10 cellular contexts compared by ENCODE assay signal in genomic region chr6:137870286-137870685, GRCh38. TPM values are rescaled to one million over a fixed set of nuclear protein-coding genes. Genes with fewer than 3 reads are reported as not detected.
DNase-seq lines count a peak whose midpoint lies in the region; ATAC-seq and TF ChIP-seq lines count a peak whose summit lies in the region.
"Had no signal": no experiment of that assay in that cellular context is flagged by ENCODE, and none has a peak within 500 bp of the region (broad histone marks: within the 10 kb centered on the region; RNA-seq: fewer than 3 reads in every experiment).

No MANE protein-coding gene starts in this region.

- POLR2A ChIA-PET in activated CD8-positive, alpha-beta T cell treated with anti-CD3 and anti-CD28 coated beads for 36 hours (lab: Charles Lee): interaction anchor here (0.7 to 7.0 kb wide), 23 partner anchors 11 to 171 kb away, joined by 3 to 44 read pairs (median 7); no protein-coding TSS in a partner anchor

- in situ Hi-C loops in GM23248 (cut with MboI): no loop called here

- peaks cover 38% of the 10 kb centered on the region for H3F3A ChIP-seq in GM23248 (ENCODE audit: insufficient read depth)
- no peaks in the 10 kb centered on the region for H3F3A ChIP-seq in smooth muscle cell (ENCODE audit: low read depth)

- H3K27me3 ChIP-seq in GM23248 (replicated peaks; ENCODE audit: insufficient read depth): no peaks in the 10 kb centered on the region
- H3K27me3 ChIP-seq in smooth muscle cell (ENCODE audit: low read depth): no peaks in the 10 kb centered on the region

- H3K4me1 Mint-ChIP-seq in activated CD8-positive, alpha-beta T cell treated with anti-CD3 and anti-CD28 coated beads for 36 hours (ENCODE audit: low read depth): peaks cover 34% of the 10 kb centered on the region

- no peaks in the 10 kb centered on the region for H4K20me1 ChIP-seq in GM23248 (ENCODE audit: insufficient read depth)
- H4K20me1 ChIP-seq in smooth muscle cell (ENCODE audit: low read depth): peaks cover 68% of the 10 kb centered on the region

- H3K27ac ChIP-seq in GM23248 (no peak overlapping the region), smooth muscle cell (ENCODE audit: low read depth) (no peak overlapping the region)

- H3K36me3 Mint-ChIP-seq in activated CD8-positive, alpha-beta T cell treated with anti-CD3 and anti-CD28 coated beads for 36 hours (ENCODE audit: low read depth): peaks cover 84% of the 10 kb centered on the region

- H3K27me3 Mint-ChIP-seq in activated CD8-positive, alpha-beta T cell treated with anti-CD3 and anti-CD28 coated beads for 36 hours: no peaks in the 10 kb centered on the region

- TF ChIP-seq CTCF in activated CD8-positive, alpha-beta T cell treated with anti-CD3 and anti-CD28 coated beads for 36 hours (IDR thresholded peaks at IDR 0.05): no peak
- TF ChIP-seq CTCF in fibroblast of villous mesenchyme (IDR thresholded peaks at IDR 0.05; ENCODE audit: insufficient read depth, low read depth, low read length) (no peak), smooth muscle cell (IDR thresholded peaks at IDR 0.05; ENCODE audit: borderline replicate concordance, insufficient read depth, poor library complexity, severe bottlenecking) (no peak)

- H3K9me3 ChIP-seq in GM23248 (ENCODE audit: low read depth): no peaks in the 10 kb centered on the region
- no peaks in the 10 kb centered on the region for H3K9me3 ChIP-seq in smooth muscle cell (replicated peaks; ENCODE audit: low read depth)

- H3K36me3 ChIP-seq in GM23248 (ENCODE audit: low read depth) (no peaks in the 10 kb centered on the region), smooth muscle cell (ENCODE audit: low read depth) (peaks cover 3% of the 10 kb centered on the region)

- no peaks in the 10 kb centered on the region for H3K9me2 ChIP-seq in GM23248 (ENCODE audit: insufficient read depth)

- peak overlapping the region; percentile 98 for H3K4me3 Mint-ChIP-seq in activated CD8-positive, alpha-beta T cell treated with anti-CD3 and anti-CD28 coated beads for 36 hours

- H3K79me2 ChIP-seq in GM23248 (ENCODE audit: insufficient read depth) (peaks cover 42% of the 10 kb centered on the region), smooth muscle cell (ENCODE audit: low read depth) (peaks cover 44% of the 10 kb centered on the region)

- no peak overlapping the region for H3K9ac ChIP-seq in GM23248
- H3K9ac ChIP-seq in smooth muscle cell (ENCODE audit: low read depth): no peak overlapping the region

- CTCF ChIA-PET in activated CD8-positive, alpha-beta T cell treated with anti-CD3 and anti-CD28 coated beads for 36 hours (lab: Charles Lee): interaction anchor here (0.6 to 11.1 kb wide), 33 partner anchors 12 to 239 kb away, joined by 3 to 360 read pairs (median 14); no protein-coding TSS in a partner anchor

- intact Hi-C loops in activated CD8-positive, alpha-beta T cell treated with anti-CD3 and anti-CD28 coated beads for 36 hours (cut with micrococcal nuclease): loop anchor here (1.0 to 2.0 kb wide), 2 partner anchors 70 to 105 kb away; no protein-coding TSS in a partner anchor

- H3K4me3 ChIP-seq in GM23248 (no peak overlapping the region), fibroblast of villous mesenchyme (ENCODE audit: low read depth, low read length) (peak overlapping the region; percentile 17), smooth muscle cell (peak overlapping the region; percentile 79)

- ATAC-seq in activated CD8-positive, alpha-beta T cell treated with anti-CD3 and anti-CD28 coated beads for 36 hours: no peak

- H2AFZ ChIP-seq in GM23248: no peak overlapping the region
- H2AFZ ChIP-seq in smooth muscle cell (ENCODE audit: low read depth): no peak overlapping the region

- peak overlapping the region; percentile 95 for H3K27ac Mint-ChIP-seq in activated CD8-positive, alpha-beta T cell treated with anti-CD3 and anti-CD28 coated beads for 36 hours

- H3K4me1 ChIP-seq in GM23248 (ENCODE audit: insufficient read depth): peaks cover 53% of the 10 kb centered on the region
- peaks cover 48% of the 10 kb centered on the region for H3K4me1 ChIP-seq in smooth muscle cell (ENCODE audit: low read depth)

- no peak for DNase-seq in GM23248
- no peak for DNase-seq in activated CD8-positive, alpha-beta T cell treated with anti-CD3 and anti-CD28 coated beads for 36 hours
- no peak for DNase-seq in fibroblast of villous mesenchyme (ENCODE audit: low read depth)
- DNase-seq in smooth muscle cell (lab: John Stamatoyannopoulos, UW; ENCODE audit: unreplicated experiment): no peak
- DNase-seq in NCI-H2029 (lab: John Stamatoyannopoulos, UW): no peak
- DNase-seq in OCI-M2 (lab: John Stamatoyannopoulos, UW; ENCODE audit: unreplicated experiment): no peak
- DNase-seq in NCI-H1417 treated with DMSO at 0.1 percent for 48 hours (lab: John Stamatoyannopoulos, UW): no peak
- DNase-seq in activated CD8-positive, alpha-beta memory T cell treated with anti-CD3 and anti-CD28 coated beads for 24 hours: no peak
- DNase-seq: activated CD4-positive, alpha-beta T cell treated with anti-CD3 and anti-CD28 coated beads, Interleukin-2, amount 50 U/mL, for 4 hours; GOT3 had no signal

- H3K4me2 ChIP-seq in GM23248 (ENCODE audit: unreplicated experiment) (peak overlapping the region; percentile 4), smooth muscle cell (peak overlapping the region; percentile 93)

- WGBS in GM23248 (ENCODE audit: low coverage in 1 of 2, low lambda C conversion rate in 2 of 2, missing lambda C conversion rate in 2 of 2), 2 experiments: 78 to 83% methylated on average over 6 of the region's 6 CpGs
- 77% methylated on average over 6 of the region's 6 CpGs for WGBS in smooth muscle cell (ENCODE audit: low lambda C conversion rate)

- H3K9me3 Mint-ChIP-seq in activated CD8-positive, alpha-beta T cell treated with anti-CD3 and anti-CD28 coated beads for 36 hours: no peaks in the 10 kb centered on the region

RNA-seq across cellular contexts. Expression of gene TNFAIP3, which starts 3.2 kb away (rescaled TPM):
- total RNA-seq in GM23248 (2014; rRNA removed; shearing (Covaris generic)): 2.1 and 2.7 TPM in 2 replicates
- polyA plus RNA-seq in GM23248 (2016; fragmentation: Nextera tagmentation; extraction: Ambion mirVana) (6.3 and 7.4 TPM in 2 replicates), smooth muscle cell (32.2 and 45.1 TPM in 2 replicates)
- total RNA-seq in activated CD8-positive, alpha-beta T cell treated with anti-CD3 and anti-CD28 coated beads for 36 hours: 100 to 1,000 TPM; 399 to 402 TPM
- total RNA-seq in fibroblast of villous mesenchyme (3.5 and 3.9 TPM in 2 replicates), smooth muscle cell (33.8 and 40.3 TPM in 2 replicates)
